In the genomic region with DNA sequence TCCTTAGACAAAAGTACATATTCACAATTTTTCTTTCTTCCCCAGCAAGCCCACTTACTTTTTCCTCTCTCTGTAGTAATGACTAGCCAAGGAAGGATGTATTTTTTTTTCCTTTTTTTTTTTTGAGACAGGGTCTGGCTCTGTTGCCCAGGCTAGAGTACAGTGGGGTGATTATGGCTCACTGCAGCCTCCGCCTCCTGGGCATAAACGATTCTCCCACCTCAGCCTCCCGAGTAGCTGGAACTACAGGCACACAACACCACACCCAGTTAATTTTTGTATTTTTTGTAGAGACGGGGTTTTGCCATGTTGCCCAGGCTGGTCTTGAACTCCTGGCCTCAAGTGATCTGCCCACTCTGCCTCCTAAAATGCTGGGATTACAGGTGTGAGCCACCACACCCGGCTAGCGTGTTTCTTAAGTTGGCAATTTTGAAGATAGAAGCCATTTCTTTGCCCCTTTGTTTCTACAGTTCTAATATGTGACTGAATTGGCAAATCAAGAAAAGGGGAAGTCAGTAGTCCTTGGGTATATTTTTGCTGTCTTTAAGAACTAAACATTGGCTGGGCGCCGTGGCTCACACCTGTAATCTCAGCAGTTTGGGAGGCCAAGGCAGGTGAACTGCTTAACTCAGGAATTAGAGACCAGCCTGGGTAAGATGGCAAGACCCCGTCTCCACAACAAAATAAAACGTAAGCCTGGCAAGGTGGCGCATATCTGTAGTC, we compare ENCODE assay signal across 1 cellular context.
TF ChIP-seq lines count a peak whose summit lies in the region.

No MANE protein-coding gene starts in this region.

TF ChIP-seq in SK-N-SH treated with all-trans-retinoic acid at 6 μM for 48 hours, 23 proteins besides CTCF, POLR2A, EP300 and RAD21 (continued from another document):
- TF ChIP-seq, protein P1, sequence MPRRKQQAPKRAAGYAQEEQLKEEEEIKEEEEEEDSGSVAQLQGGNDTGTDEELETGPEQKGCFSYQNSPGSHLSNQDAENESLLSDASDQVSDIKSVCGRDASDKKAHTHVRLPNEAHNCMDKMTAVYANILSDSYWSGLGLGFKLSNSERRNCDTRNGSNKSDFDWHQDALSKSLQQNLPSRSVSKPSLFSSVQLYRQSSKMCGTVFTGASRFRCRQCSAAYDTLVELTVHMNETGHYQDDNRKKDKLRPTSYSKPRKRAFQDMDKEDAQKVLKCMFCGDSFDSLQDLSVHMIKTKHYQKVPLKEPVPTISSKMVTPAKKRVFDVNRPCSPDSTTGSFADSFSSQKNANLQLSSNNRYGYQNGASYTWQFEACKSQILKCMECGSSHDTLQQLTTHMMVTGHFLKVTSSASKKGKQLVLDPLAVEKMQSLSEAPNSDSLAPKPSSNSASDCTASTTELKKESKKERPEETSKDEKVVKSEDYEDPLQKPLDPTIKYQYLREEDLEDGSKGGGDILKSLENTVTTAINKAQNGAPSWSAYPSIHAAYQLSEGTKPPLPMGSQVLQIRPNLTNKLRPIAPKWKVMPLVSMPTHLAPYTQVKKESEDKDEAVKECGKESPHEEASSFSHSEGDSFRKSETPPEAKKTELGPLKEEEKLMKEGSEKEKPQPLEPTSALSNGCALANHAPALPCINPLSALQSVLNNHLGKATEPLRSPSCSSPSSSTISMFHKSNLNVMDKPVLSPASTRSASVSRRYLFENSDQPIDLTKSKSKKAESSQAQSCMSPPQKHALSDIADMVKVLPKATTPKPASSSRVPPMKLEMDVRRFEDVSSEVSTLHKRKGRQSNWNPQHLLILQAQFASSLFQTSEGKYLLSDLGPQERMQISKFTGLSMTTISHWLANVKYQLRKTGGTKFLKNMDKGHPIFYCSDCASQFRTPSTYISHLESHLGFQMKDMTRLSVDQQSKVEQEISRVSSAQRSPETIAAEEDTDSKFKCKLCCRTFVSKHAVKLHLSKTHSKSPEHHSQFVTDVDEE (CRISPR knock-in tag; IDR thresholded peaks at IDR 0.05), result no peak
- TF ChIP-seq ZNF565 (CRISPR knock-in tag; conservative IDR thresholded peaks at IDR 0.05; ENCODE audit: low read depth) (no peak), RARB (CRISPR knock-in tag; IDR thresholded peaks at IDR 0.05) (no peak), CREB5 (CRISPR knock-in tag; IDR thresholded peaks at IDR 0.05; ENCODE audit: low read depth) (no peak), ESRRG (CRISPR knock-in tag; IDR thresholded peaks at IDR 0.05) (no peak), ARNTL (CRISPR knock-in tag; IDR thresholded peaks at IDR 0.05; ENCODE audit: borderline replicate concordance, low read depth) (no peak), ZNF8 (CRISPR knock-in tag; IDR thresholded peaks at IDR 0.05) (no peak), ZFP30 (CRISPR knock-in tag; IDR thresholded peaks at IDR 0.05) (no peak), GLIS3 (CRISPR knock-in tag; IDR thresholded peaks at IDR 0.05) (no peak), SNAI2 (CRISPR knock-in tag; IDR thresholded peaks at IDR 0.05) (no peak), TCF4 (CRISPR knock-in tag; IDR thresholded peaks at IDR 0.05; ENCODE audit: borderline replicate concordance) (no peak), ZNF70 (CRISPR knock-in tag; IDR thresholded peaks at IDR 0.05) (no peak), TOX (CRISPR knock-in tag; IDR thresholded peaks at IDR 0.05; ENCODE audit: borderline replicate concordance) (no peak)
- TF ChIP-seq, protein P2, sequence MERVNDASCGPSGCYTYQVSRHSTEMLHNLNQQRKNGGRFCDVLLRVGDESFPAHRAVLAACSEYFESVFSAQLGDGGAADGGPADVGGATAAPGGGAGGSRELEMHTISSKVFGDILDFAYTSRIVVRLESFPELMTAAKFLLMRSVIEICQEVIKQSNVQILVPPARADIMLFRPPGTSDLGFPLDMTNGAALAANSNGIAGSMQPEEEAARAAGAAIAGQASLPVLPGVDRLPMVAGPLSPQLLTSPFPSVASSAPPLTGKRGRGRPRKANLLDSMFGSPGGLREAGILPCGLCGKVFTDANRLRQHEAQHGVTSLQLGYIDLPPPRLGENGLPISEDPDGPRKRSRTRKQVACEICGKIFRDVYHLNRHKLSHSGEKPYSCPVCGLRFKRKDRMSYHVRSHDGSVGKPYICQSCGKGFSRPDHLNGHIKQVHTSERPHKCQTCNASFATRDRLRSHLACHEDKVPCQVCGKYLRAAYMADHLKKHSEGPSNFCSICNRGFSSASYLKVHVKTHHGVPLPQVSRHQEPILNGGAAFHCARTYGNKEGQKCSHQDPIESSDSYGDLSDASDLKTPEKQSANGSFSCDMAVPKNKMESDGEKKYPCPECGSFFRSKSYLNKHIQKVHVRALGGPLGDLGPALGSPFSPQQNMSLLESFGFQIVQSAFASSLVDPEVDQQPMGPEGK (CRISPR knock-in tag; IDR thresholded peaks at IDR 0.05; ENCODE audit: borderline replicate concordance), result no peak
